Comparison of ENCODE assay signal across 18 cellular contexts in genomic region chr3:185421577-185422232, GRCh38. TPM values are rescaled to one million over a fixed set of nuclear protein-coding genes. Genes with fewer than 3 reads are reported as not detected.
DNase-seq lines count a peak whose midpoint lies in the region; ATAC-seq and TF ChIP-seq lines count a peak whose summit lies in the region.
"Had no signal": no experiment of that assay in that cellular context is flagged by ENCODE, and none has a peak within 500 bp of the region (broad histone marks: within the 10 kb centered on the region; RNA-seq: fewer than 3 reads in every experiment).

No MANE protein-coding gene starts in this region.

- DNase-seq in activated T-cell treated with anti-CD3 and anti-CD28 coated beads, Interleukin-2, amount 50 U/mL, for 72 hours: no peak
- no peak for DNase-seq in activated T-cell treated with anti-CD3 and anti-CD28 coated beads, Interleukin-2, amount 50 U/mL, for 4 hours
- DNase-seq in NCI-H2227 (lab: John Stamatoyannopoulos, UW; ENCODE audit: unreplicated experiment) (no peak), osteocyte (ENCODE audit: extremely low spot score, unreplicated experiment) (no peak)
- DNase-seq in effector memory CD4-positive, alpha-beta T cell: no peak
- DNase-seq: activated T-cell treated with anti-CD3 and anti-CD28 coated beads for 4 hours; CD8-positive, alpha-beta T cell; mesenchymal stem cell; NCI-H1930; NCI-H774; right lobe of liver; stimulated activated CD8-positive, alpha-beta memory T cell treated with anti-CD3 and anti-CD28 coated beads, Interleukin-4, amount 100 ng/mL, for 48 hours; T-helper 2 cell had no signal

- H3K4me3 Mint-ChIP-seq in activated T-cell treated with anti-CD3 and anti-CD28 coated beads, Interleukin-2, amount 50 U/mL, for 72 hours: no peak overlapping the region
- H3K4me3 Mint-ChIP-seq in activated T-cell treated with anti-CD3 and anti-CD28 coated beads, Interleukin-2, amount 50 U/mL, for 4 hours: no peak overlapping the region
- no peak overlapping the region for H3K4me3 Mint-ChIP-seq in osteocyte (ENCODE audit: unreplicated experiment)
- H3K4me3 Mint-ChIP-seq: CD8-positive, alpha-beta T cell had no signal

- no peaks in the 10 kb centered on the region for H3K27me3 ChIP-seq in effector memory CD4-positive, alpha-beta T cell (replicated peaks; ENCODE audit: control insufficient read depth, insufficient read depth, low read length, poor library complexity, severe bottlenecking)
- H3K27me3 ChIP-seq: right lobe of liver, tibial nerve had no signal

- H3K9me3 Mint-ChIP-seq in activated T-cell treated with anti-CD3 and anti-CD28 coated beads, Interleukin-2, amount 50 U/mL, for 72 hours: no peaks in the 10 kb centered on the region
- H3K9me3 Mint-ChIP-seq in activated T-cell treated with anti-CD3 and anti-CD28 coated beads, Interleukin-2, amount 50 U/mL, for 4 hours: no peaks in the 10 kb centered on the region
- H3K9me3 Mint-ChIP-seq in osteocyte (ENCODE audit: unreplicated experiment): no peaks in the 10 kb centered on the region
- H3K9me3 Mint-ChIP-seq: CD8-positive, alpha-beta T cell had no signal

- no peak overlapping the region for H3K4me3 ChIP-seq in effector memory CD4-positive, alpha-beta T cell (ENCODE audit: insufficient read depth, low read depth, low read length, poor library complexity, severe bottlenecking)
- H3K4me3 ChIP-seq: right lobe of liver, tibial nerve had no signal

- H3K36me3 ChIP-seq in effector memory CD4-positive, alpha-beta T cell (ENCODE audit: control insufficient read depth, insufficient read depth, low read length): no peaks in the 10 kb centered on the region
- H3K36me3 ChIP-seq: right lobe of liver, tibial nerve had no signal

- H3K4me1 ChIP-seq in effector memory CD4-positive, alpha-beta T cell (ENCODE audit: control insufficient read depth, insufficient read depth, low read length, poor library complexity, severe bottlenecking): no peaks in the 10 kb centered on the region
- H3K4me1 ChIP-seq: tibial nerve had no signal

- H3K9me3 ChIP-seq in effector memory CD4-positive, alpha-beta T cell (ENCODE audit: control insufficient read depth, low read length): no peaks in the 10 kb centered on the region
- H3K9me3 ChIP-seq: right lobe of liver, tibial nerve had no signal

- no peak for TF ChIP-seq CTCF in osteocyte (IDR thresholded peaks at IDR 0.05)

- H3K4me1 Mint-ChIP-seq in activated T-cell treated with anti-CD3 and anti-CD28 coated beads, Interleukin-2, amount 50 U/mL, for 72 hours (ENCODE audit: low read depth): no peaks in the 10 kb centered on the region
- no peaks in the 10 kb centered on the region for H3K4me1 Mint-ChIP-seq in activated T-cell treated with anti-CD3 and anti-CD28 coated beads, Interleukin-2, amount 50 U/mL, for 4 hours (ENCODE audit: low read depth)
- no peaks in the 10 kb centered on the region for H3K4me1 Mint-ChIP-seq in osteocyte (ENCODE audit: unreplicated experiment)

- H3K27ac Mint-ChIP-seq in activated T-cell treated with anti-CD3 and anti-CD28 coated beads, Interleukin-2, amount 50 U/mL, for 72 hours: peak overlapping the region; percentile 7
- no peak overlapping the region for H3K27ac Mint-ChIP-seq in osteocyte (ENCODE audit: unreplicated experiment)
- H3K27ac Mint-ChIP-seq: CD8-positive, alpha-beta T cell had no signal

- no peak for ATAC-seq in activated T-cell treated with anti-CD3 and anti-CD28 coated beads, Interleukin-2, amount 50 U/mL, for 72 hours (replicated peaks in 1 of 2)
- no peak for ATAC-seq in activated T-cell treated with anti-CD3 and anti-CD28 coated beads, Interleukin-2, amount 50 U/mL, for 4 hours
- ATAC-seq in HG02588 (IDR thresholded peaks at IDR 0.05; ENCODE audit: unreplicated experiment) (peak; percentile 84), HG03442 (IDR thresholded peaks at IDR 0.05; ENCODE audit: unreplicated experiment) (peak; percentile 52), GM18519 (IDR thresholded peaks at IDR 0.05; ENCODE audit: low FRiP score, unreplicated experiment) (no peak)
- ATAC-seq: activated CD4-positive, CD25-positive, alpha-beta regulatory T cell treated with anti-CD3 and anti-CD28 coated beads, Interleukin-2, amount 50 U/mL, for 24 hours; CD8-positive, alpha-beta T cell had no signal

- H3K36me3 Mint-ChIP-seq in activated T-cell treated with anti-CD3 and anti-CD28 coated beads, Interleukin-2, amount 50 U/mL, for 72 hours (ENCODE audit: insufficient read depth in 2 of 2): no peaks in the 10 kb centered on the region
- H3K36me3 Mint-ChIP-seq in activated T-cell treated with anti-CD3 and anti-CD28 coated beads, Interleukin-2, amount 50 U/mL, for 4 hours (ENCODE audit: insufficient read depth): no peaks in the 10 kb centered on the region
- H3K36me3 Mint-ChIP-seq in osteocyte (ENCODE audit: unreplicated experiment): no peaks in the 10 kb centered on the region
- H3K36me3 Mint-ChIP-seq: CD8-positive, alpha-beta T cell had no signal

- H3K27ac ChIP-seq in effector memory CD4-positive, alpha-beta T cell (ENCODE audit: insufficient read depth, low read length, poor library complexity, severe bottlenecking): no peak overlapping the region
- H3K27ac ChIP-seq: tibial nerve had no signal

- peaks cover 4% of the 10 kb centered on the region for H3K27me3 Mint-ChIP-seq in activated T-cell treated with anti-CD3 and anti-CD28 coated beads, Interleukin-2, amount 50 U/mL, for 72 hours (ENCODE audit: low read depth)
- peaks cover 15% of the 10 kb centered on the region for H3K27me3 Mint-ChIP-seq in activated T-cell treated with anti-CD3 and anti-CD28 coated beads, Interleukin-2, amount 50 U/mL, for 4 hours (ENCODE audit: low read depth)
- H3K27me3 Mint-ChIP-seq in osteocyte (ENCODE audit: unreplicated experiment): no peaks in the 10 kb centered on the region

RNA-seq across cellular contexts. Expression of gene MAP3K13, which starts 58.8 kb away (rescaled TPM):
- 10 to 100 TPM; 16.9 to 29.3 TPM for total RNA-seq in activated T-cell treated with anti-CD3 and anti-CD28 coated beads, Interleukin-2, amount 50 U/mL, for 72 hours
- 10 to 100 TPM in 1 of 3 donors, 1 to 10 TPM in 2; 8.8 to 12.3 (median 9.0) TPM for total RNA-seq in activated T-cell treated with anti-CD3 and anti-CD28 coated beads, Interleukin-2, amount 50 U/mL, for 4 hours
- 24.2 and 26.9 TPM in 2 replicates for total RNA-seq in osteocyte

Comparison
In these comparisons a context has a peak if more than half of its experiments do, and no peak if none do; other contexts are left out.
1. ATAC-seq: peak in HG02588 (single experiment) and HG03442 (single experiment); none in activated T-cell treated with anti-CD3 and anti-CD28 coated beads, Interleukin-2, amount 50 U/mL, for 72 hours (0 of 2), activated T-cell treated with anti-CD3 and anti-CD28 coated beads, Interleukin-2, amount 50 U/mL, for 4 hours (0 of 2) and GM18519 (single experiment).